In genomic region chr12:66166561-66166960, GRCh38 we compare ENCODE assay signal across 27 cellular contexts.
"Had no signal": no experiment of that assay in that cellular context is flagged by ENCODE, and none has a peak within 500 bp of the region (broad histone marks: within the 10 kb centered on the region; RNA-seq: fewer than 3 reads in every experiment).

No MANE protein-coding gene starts in this region.

- H2AFZ ChIP-seq: hepatocyte had no signal

- H3K27ac ChIP-seq: cardiac muscle cell, esophagus muscularis mucosa, hepatocyte, spleen, tibial nerve had no signal

- DNase-seq: activated CD4-positive, alpha-beta T cell treated with anti-CD3 and anti-CD28 coated beads for 4 hours; activated CD8-positive, alpha-beta T cell treated with anti-CD3 and anti-CD28 coated beads, Interleukin-2, amount 10 ng/mL, durations not matched to agents 7 days and 5 days; activated effector memory CD4-positive, alpha-beta T cell treated with anti-CD3 and anti-CD28 coated beads, Interleukin-2, amount 50 U/mL, for 16 hours; activated T-cell treated with anti-CD3 and anti-CD28 coated beads, Interleukin-2, amount 50 U/mL, for 4 hours; amniotic stem cell; dermis blood vessel endothelial cell; effector memory CD4-positive, alpha-beta T cell; left cardiac atrium; mesenchymal stem cell; mucosa of descending colon; naive thymus-derived CD8-positive, alpha-beta T cell; nucleus accumbens; posterior cingulate gyrus; spleen; stimulated activated CD4-positive, alpha-beta T cell treated with anti-CD3 and anti-CD28 coated beads, Interleukin-4, amount 100 ng/mL, for 4 hours; stimulated activated naive B cell treated with anti-CD40 and anti-IgM and Interleukin-4, amounts not matched to agents 10 μg/mL and 1 μg/mL and 100 μg/mL, for 72 hours; substantia nigra had no signal

- H3K4me3 ChIP-seq: cardiac muscle cell, esophagus muscularis mucosa, hepatocyte, mucosa of descending colon, spleen, tibial nerve had no signal

- ATAC-seq: activated CD8-positive, alpha-beta T cell treated with anti-CD3 and anti-CD28 coated beads, Interleukin-2, amount 10 ng/mL, durations not matched to agents 7 days and 5 days; activated naive CD4-positive, alpha-beta T cell treated with anti-CD3 and anti-CD28 coated beads, Interleukin-2, amount 50 U/mL, for 72 hours; activated T-cell treated with anti-CD3 and anti-CD28 coated beads, Interleukin-2, amount 50 U/mL, for 4 hours; left cardiac atrium; mucosa of descending colon; naive thymus-derived CD8-positive, alpha-beta T cell; stimulated activated naive B cell treated with anti-CD40 and anti-IgM and Interleukin-4, amounts not matched to agents 10 μg/mL and 1 μg/mL and 100 μg/mL, for 72 hours; WTC11 had no signal

- H3K9me3 ChIP-seq: esophagus muscularis mucosa, mucosa of descending colon had no signal

- FAIRE-seq: endothelial cell of umbilical vein, islet of Langerhans, TTC549, urothelium cell line had no signal

- H3K4me2 ChIP-seq: hepatocyte had no signal

- H3K4me3 Mint-ChIP-seq: activated CD8-positive, alpha-beta T cell treated with anti-CD3 and anti-CD28 coated beads, Interleukin-2, amount 10 ng/mL, durations not matched to agents 7 days and 5 days; WTC11 had no signal

- H3K27ac Mint-ChIP-seq: activated CD8-positive, alpha-beta T cell treated with anti-CD3 and anti-CD28 coated beads, Interleukin-2, amount 10 ng/mL, durations not matched to agents 7 days and 5 days; stimulated activated naive B cell treated with anti-CD40 and anti-IgM and Interleukin-4, amounts not matched to agents 10 μg/mL and 1 μg/mL and 100 μg/mL, for 72 hours; WTC11 had no signal

- H3K27me3 Mint-ChIP-seq: naive thymus-derived CD8-positive, alpha-beta T cell; stimulated activated naive B cell treated with anti-CD40 and anti-IgM and Interleukin-4, amounts not matched to agents 10 μg/mL and 1 μg/mL and 100 μg/mL, for 72 hours had no signal

- H3K27me3 ChIP-seq: cardiac muscle cell, esophagus muscularis mucosa, hepatocyte, spleen, tibial nerve had no signal

- H3K36me3 ChIP-seq: cardiac muscle cell had no signal
